8 cellular contexts compared by ENCODE assay signal in genomic region chr14:72291908-72292688, GRCh38.
DNase-seq lines count a peak whose midpoint lies in the region; ATAC-seq and TF ChIP-seq lines count a peak whose summit lies in the region.

No MANE protein-coding gene starts in this region.

- H3K36me3 ChIP-seq in DOHH2 (ENCODE audit: control insufficient read depth, low read length) = no peaks in the 10 kb centered on the region
- H3K36me3 ChIP-seq in iPS DF 6.9 (ENCODE audit: control insufficient read depth, insufficient read depth, low read length) = no peaks in the 10 kb centered on the region

- WGBS in iPS DF 6.9 (ENCODE audit: insufficient coverage, insufficient read length) = no CpG with 5 or more reads among the region's 16 CpGs

- H3K27me3 Mint-ChIP-seq in stimulated activated naive B cell treated with anti-CD40 and anti-IgM and Interleukin-4, amounts not matched to agents 10 μg/mL and 1 μg/mL and 100 μg/mL, for 72 hours = peaks cover 28 to 39% of the 10 kb centered on the region in 2 donors

- peak; percentile 27 for DNase-seq in ACHN
- peak; percentile 4 for DNase-seq in NCI-H1048 (lab: John Stamatoyannopoulos, UW)
- DNase-seq in astrocyte of the spinal cord (ENCODE audit: low read depth, low spot score) = peak; percentile 49
- DNase-seq in iPS DF 6.9 (ENCODE audit: low read depth, low spot score) = peak; percentile 25
- DNase-seq in stimulated activated naive B cell treated with anti-CD40 and anti-IgM and Interleukin-4, amounts not matched to agents 10 μg/mL and 1 μg/mL and 100 μg/mL, for 72 hours = peak; percentile 10
- no peak for DNase-seq in activated CD8-positive, alpha-beta memory T cell treated with anti-CD3 and anti-CD28 coated beads, Interleukin-2, amount 50 U/mL, for 4 hours

- no peaks in the 10 kb centered on the region for H3K9me2 ChIP-seq in DOHH2 (replicated peaks; ENCODE audit: control insufficient read depth, low read length)

- H3K4me1 Mint-ChIP-seq in stimulated activated naive B cell treated with anti-CD40 and anti-IgM and Interleukin-4, amounts not matched to agents 10 μg/mL and 1 μg/mL and 100 μg/mL, for 72 hours = no peaks in the 10 kb centered on the region

- H3K27ac Mint-ChIP-seq in stimulated activated naive B cell treated with anti-CD40 and anti-IgM and Interleukin-4, amounts not matched to agents 10 μg/mL and 1 μg/mL and 100 μg/mL, for 72 hours = no peak overlapping the region

- H3K27me3 ChIP-seq in DOHH2 (ENCODE audit: control insufficient read depth, low read length) = no peaks in the 10 kb centered on the region
- no peaks in the 10 kb centered on the region for H3K27me3 ChIP-seq in iPS DF 6.9 (ENCODE audit: control insufficient read depth, insufficient read depth, low read length)

- ATAC-seq in stimulated activated naive B cell treated with anti-CD40 and anti-IgM and Interleukin-4, amounts not matched to agents 10 μg/mL and 1 μg/mL and 100 μg/mL, for 72 hours (replicated peaks) = peak; percentile 63 to 76
- no peak for ATAC-seq in HG02840 (IDR thresholded peaks at IDR 0.05; ENCODE audit: low FRiP score, unreplicated experiment)

- TF ChIP-seq CTCF in DOHH2 (IDR thresholded peaks at IDR 0.05; ENCODE audit: low read depth, low read length, poor library complexity, severe bottlenecking) (peak; percentile 72), astrocyte of the spinal cord (IDR thresholded peaks at IDR 0.05; ENCODE audit: low read depth, low read length) (peak; percentile 74)

- in situ Hi-C loops in ACHN (cut with HindIII; ENCODE audit: low pct_ligation_motif_present, low pct_unique_long_range_greater_than_20kb, low sequenced_read_pairs) = no loop called here
- in situ Hi-C loops in astrocyte of the spinal cord (cut with HindIII; ENCODE audit: low sequenced_read_pairs) = no loop called here

- no peaks in the 10 kb centered on the region for H3K9me3 ChIP-seq in DOHH2 (ENCODE audit: control insufficient read depth, insufficient read depth, low read length)
- H3K9me3 ChIP-seq in iPS DF 6.9 (ENCODE audit: control insufficient read depth, insufficient read depth, low read length) = no peaks in the 10 kb centered on the region

- H3K4me3 Mint-ChIP-seq in stimulated activated naive B cell treated with anti-CD40 and anti-IgM and Interleukin-4, amounts not matched to agents 10 μg/mL and 1 μg/mL and 100 μg/mL, for 72 hours = no peak overlapping the region

- H3K27ac ChIP-seq in DOHH2 (ENCODE audit: low read depth, low read length) (no peak overlapping the region), iPS DF 6.9 (ENCODE audit: low read length) (no peak overlapping the region)

- no peaks in the 10 kb centered on the region for H3K36me3 Mint-ChIP-seq in stimulated activated naive B cell treated with anti-CD40 and anti-IgM and Interleukin-4, amounts not matched to agents 10 μg/mL and 1 μg/mL and 100 μg/mL, for 72 hours

- H4K20me1 ChIP-seq in DOHH2 (ENCODE audit: control insufficient read depth, insufficient read depth, low read depth, low read length) = no peaks in the 10 kb centered on the region

- H3F3A ChIP-seq in DOHH2 (ENCODE audit: control insufficient read depth, insufficient read depth) = no peaks in the 10 kb centered on the region

- H3K79me2 ChIP-seq in DOHH2 (ENCODE audit: control insufficient read depth, low read length) = no peaks in the 10 kb centered on the region

- H3K4me1 ChIP-seq in DOHH2 (ENCODE audit: control insufficient read depth, low read length) (no peaks in the 10 kb centered on the region), iPS DF 6.9 (ENCODE audit: control insufficient read depth, insufficient read depth, low read length) (no peaks in the 10 kb centered on the region)

- H3K4me3 ChIP-seq in DOHH2 (ENCODE audit: low read length) (no peak overlapping the region), astrocyte of the spinal cord (ENCODE audit: low read depth, low read length) (no peak overlapping the region), iPS DF 6.9 (ENCODE audit: low read length) (no peak overlapping the region)

- H3K9me3 Mint-ChIP-seq in stimulated activated naive B cell treated with anti-CD40 and anti-IgM and Interleukin-4, amounts not matched to agents 10 μg/mL and 1 μg/mL and 100 μg/mL, for 72 hours = peaks cover 0 to 4% of the 10 kb centered on the region in 2 donors

- H3K4me2 ChIP-seq in DOHH2 (ENCODE audit: low read length) = no peak overlapping the region
